ENCODE assay signal across 11 cellular contexts in genomic region chr5:143065185-143065584, GRCh38.
A peak's percentile ranks its signal among the peaks of the same experiment; 100 is the strongest.
DNase-seq lines count a peak whose midpoint lies in the region; ATAC-seq, FAIRE-seq and TF ChIP-seq lines count a peak whose summit lies in the region.
"Had no signal": no experiment of that assay in that cellular context is flagged by ENCODE, and none has a peak within 500 bp of the region (broad histone marks: within the 10 kb centered on the region; RNA-seq: fewer than 3 reads in every experiment).

No MANE protein-coding gene starts in this region.

- peaks cover 48% of the 10 kb centered on the region for H3K36me3 Mint-ChIP-seq in T-helper 2 cell treated with Interferon-gamma antibody and Interleukin-4, amounts not matched to agents 5 μg/mL and 100 μg/mL, for 36 hours (ENCODE audit: low read depth)
- peaks cover 44% of the 10 kb centered on the region for H3K36me3 Mint-ChIP-seq in activated CD8-positive, alpha-beta memory T cell treated with anti-CD3 and anti-CD28 coated beads, Interleukin-2, amount 10 ng/mL, durations not matched to agents 7 days and 5 days

- WGBS in spleen, 5 donors = 68 to 79% (median 69%) methylated on average over 5 of the region's 5 CpGs

- H3K27me3 Mint-ChIP-seq in T-helper 2 cell treated with Interferon-gamma antibody and Interleukin-4, amounts not matched to agents 5 μg/mL and 100 μg/mL, for 36 hours (ENCODE audit: low read depth) = no peaks in the 10 kb centered on the region
- H3K27me3 Mint-ChIP-seq in activated CD8-positive, alpha-beta memory T cell treated with anti-CD3 and anti-CD28 coated beads, Interleukin-2, amount 10 ng/mL, durations not matched to agents 7 days and 5 days = no peaks in the 10 kb centered on the region

- no peak for TF ChIP-seq CTCF in fibroblast of villous mesenchyme (IDR thresholded peaks at IDR 0.05; ENCODE audit: insufficient read depth, low read depth, low read length)
- no peak for TF ChIP-seq CTCF in spleen (IDR thresholded peaks at IDR 0.05 in 8 of 11, conservative IDR thresholded peaks at IDR 0.05 in 3 of 11)
- TF ChIP-seq CTCF in kidney (IDR thresholded peaks at IDR 0.05; ENCODE audit: borderline replicate concordance, extremely low read depth, insufficient read depth) = no peak

- no peak overlapping the region for H3K4me3 Mint-ChIP-seq in T-helper 2 cell treated with Interferon-gamma antibody and Interleukin-4, amounts not matched to agents 5 μg/mL and 100 μg/mL, for 36 hours
- H3K4me3 Mint-ChIP-seq in activated CD8-positive, alpha-beta memory T cell treated with anti-CD3 and anti-CD28 coated beads, Interleukin-2, amount 10 ng/mL, durations not matched to agents 7 days and 5 days = no peak overlapping the region

- intact Hi-C loops in spleen (cut with DNase I; ENCODE audit: low total_unique reads) (no loop called here), kidney (cut with DNase I) (no loop called here)

- H3K4me1 Mint-ChIP-seq in T-helper 2 cell treated with Interferon-gamma antibody and Interleukin-4, amounts not matched to agents 5 μg/mL and 100 μg/mL, for 36 hours (ENCODE audit: low read depth) = peaks cover 21% of the 10 kb centered on the region
- H3K4me1 Mint-ChIP-seq in activated CD8-positive, alpha-beta memory T cell treated with anti-CD3 and anti-CD28 coated beads, Interleukin-2, amount 10 ng/mL, durations not matched to agents 7 days and 5 days = peaks cover 12% of the 10 kb centered on the region

- in situ Hi-C loops in G401 (cut with HindIII; ENCODE audit: low sequenced_read_pairs) = no loop called here

- H3K27me3 ChIP-seq in spleen (replicated peaks in 1 of 7) = no peaks in the 10 kb centered on the region
- H3K27me3 ChIP-seq: body of pancreas had no signal

- peaks cover 0 to 46% (median 3%) of the 10 kb centered on the region in 6 donors for H3K36me3 ChIP-seq in spleen
- no peaks in the 10 kb centered on the region for H3K36me3 ChIP-seq in kidney (ENCODE audit: control insufficient read depth in 1 of 2, insufficient read depth in 2 of 2, low read length in 2 of 2)

- H3K4me3 ChIP-seq in fibroblast of villous mesenchyme (ENCODE audit: low read depth, low read length) (no peak overlapping the region), spleen (no peak overlapping the region), kidney (ENCODE audit: low read length in 2 of 2) (peak overlapping the region in 1 of 2 donors; percentile 21)
- H3K4me3 ChIP-seq: body of pancreas had no signal

- H3K9me3 ChIP-seq in spleen = no peaks in the 10 kb centered on the region
- no peaks in the 10 kb centered on the region for H3K9me3 ChIP-seq in kidney (ENCODE audit: control insufficient read depth in 1 of 2, low read length in 2 of 2)
- H3K9me3 ChIP-seq: body of pancreas had no signal

- peak; percentile 12 for DNase-seq in NCI-H1092 treated with DMSO at 0.1 percent for 48 hours (lab: John Stamatoyannopoulos, UW)
- DNase-seq in NCI-H1092 (lab: John Stamatoyannopoulos, UW) = no peak
- DNase-seq in T-helper 2 cell treated with Interferon-gamma antibody and Interleukin-4, amounts not matched to agents 5 μg/mL and 100 μg/mL, for 36 hours (ENCODE audit: low spot score) = peak; percentile 37
- peak; percentile 98 for DNase-seq in fibroblast of villous mesenchyme (ENCODE audit: low read depth)
- no peak for DNase-seq in spleen
- DNase-seq in kidney = no peak
- DNase-seq in G401 (ENCODE audit: low spot score) = no peak
- DNase-seq in activated CD8-positive, alpha-beta memory T cell treated with anti-CD3 and anti-CD28 coated beads, Interleukin-2, amount 10 ng/mL, durations not matched to agents 7 days and 5 days = no peak
- DNase-seq: 8988T, NCI-H774 had no signal

- CTCF ChIA-PET in activated CD8-positive, alpha-beta memory T cell treated with anti-CD3 and anti-CD28 coated beads, Interleukin-2, amount 10 ng/mL, durations not matched to agents 7 days and 5 days (lab: Charles Lee) = no interaction called here

- no peak for ATAC-seq in activated CD8-positive, alpha-beta memory T cell treated with anti-CD3 and anti-CD28 coated beads, Interleukin-2, amount 10 ng/mL, durations not matched to agents 7 days and 5 days
- ATAC-seq: body of pancreas had no signal

- peaks cover 9 to 54% (median 32%) of the 10 kb centered on the region in 6 donors for H3K4me1 ChIP-seq in spleen
- peaks cover 11 to 13% of the 10 kb centered on the region in 2 donors for H3K4me1 ChIP-seq in kidney (ENCODE audit: control insufficient read depth in 1 of 2, insufficient read depth in 1 of 2, low read depth in 1 of 2, low read length in 2 of 2)
- H3K4me1 ChIP-seq: body of pancreas had no signal

- TF ChIP-seq POLR2A in spleen (IDR thresholded peaks at IDR 0.05) = no peak

- no peak overlapping the region for H3K9ac ChIP-seq in kidney (ENCODE audit: low read length in 2 of 2)

- H3K9me3 Mint-ChIP-seq in T-helper 2 cell treated with Interferon-gamma antibody and Interleukin-4, amounts not matched to agents 5 μg/mL and 100 μg/mL, for 36 hours = peaks cover 1% of the 10 kb centered on the region
- H3K9me3 Mint-ChIP-seq in activated CD8-positive, alpha-beta memory T cell treated with anti-CD3 and anti-CD28 coated beads, Interleukin-2, amount 10 ng/mL, durations not matched to agents 7 days and 5 days (ENCODE audit: low read depth) = no peaks in the 10 kb centered on the region

- no peak overlapping the region for H3K27ac Mint-ChIP-seq in T-helper 2 cell treated with Interferon-gamma antibody and Interleukin-4, amounts not matched to agents 5 μg/mL and 100 μg/mL, for 36 hours
- H3K27ac Mint-ChIP-seq in activated CD8-positive, alpha-beta memory T cell treated with anti-CD3 and anti-CD28 coated beads, Interleukin-2, amount 10 ng/mL, durations not matched to agents 7 days and 5 days = no peak overlapping the region

- peak overlapping the region in 6 of 8 donors; percentile 24 to 74 (median 62) for H3K27ac ChIP-seq in spleen
- peak overlapping the region in 1 of 2 donors; percentile 51 for H3K27ac ChIP-seq in kidney (ENCODE audit: low read depth in 2 of 2, low read length in 2 of 2)

- FAIRE-seq in kidney (lab: Jason Lieb, UNC) = no peak

Comparison
In these comparisons a context has a peak if more than half of its experiments do, and no peak if none do; other contexts are left out.
1. DNase-seq: peak in NCI-H1092 treated with DMSO at 0.1 percent for 48 hours (single experiment), T-helper 2 cell treated with Interferon-gamma antibody and Interleukin-4, amounts not matched to agents 5 μg/mL and 100 μg/mL, for 36 hours (single experiment) and fibroblast of villous mesenchyme (single experiment); none in NCI-H1092 (single experiment), spleen (single experiment), kidney (single experiment), G401 (single experiment) and activated CD8-positive, alpha-beta memory T cell treated with anti-CD3 and anti-CD28 coated beads, Interleukin-2, amount 10 ng/mL, durations not matched to agents 7 days and 5 days (single experiment).